ENCODE assay signal across 15 cellular contexts in genomic region chr14:101709962-101710891, GRCh38. TPM values are rescaled to one million over a fixed set of nuclear protein-coding genes. Genes with fewer than 3 reads are reported as not detected.
DNase-seq lines count a peak whose midpoint lies in the region; ATAC-seq and TF ChIP-seq lines count a peak whose summit lies in the region.
"Had no signal": no experiment of that assay in that cellular context is flagged by ENCODE, and none has a peak within 500 bp of the region (broad histone marks: within the 10 kb centered on the region; RNA-seq: fewer than 3 reads in every experiment).

No MANE protein-coding gene starts in this region.

- no peak overlapping the region for H3K4me3 Mint-ChIP-seq in CD8-positive, alpha-beta T cell
- H3K4me3 Mint-ChIP-seq: IgD-negative memory B cell had no signal

- H3K4me1 ChIP-seq in CD8-positive, alpha-beta T cell (ENCODE audit: insufficient read depth, low read length) = peaks cover 46% of the 10 kb centered on the region
- H3K4me1 ChIP-seq in colonic mucosa (peaks cover 14% of the 10 kb centered on the region), OCI-LY7 (ENCODE audit: insufficient read depth, low read length, poor library complexity, severe bottlenecking) (peaks cover 6% of the 10 kb centered on the region), foreskin keratinocyte (no peaks in the 10 kb centered on the region)

- intact Hi-C loops in CD8-positive, alpha-beta T cell (cut with DNase I, micrococcal nuclease) = loop anchor here (5.0 to 10.0 kb wide), 7 partner anchors 167 to 605 kb away; partner anchors contain the start of genes DYNC1H1 (in 1 of the 2), MOK (in 1 of the 2) and ZNF839 (in 1 of the 2)
- intact Hi-C loops in colonic mucosa (cut with DNase I) (loop anchor here (5.0 kb wide), 2 partner anchors 247 to 387 kb away; no protein-coding TSS in a partner anchor), OCI-LY7 (cut with micrococcal nuclease; ENCODE audit: unreplicated experiment) (loop anchor here (5.0 kb wide), 1 partner anchor 62 kb away; no protein-coding TSS in a partner anchor)

- no peaks in the 10 kb centered on the region for H3K27me3 Mint-ChIP-seq in CD8-positive, alpha-beta T cell (ENCODE audit: low read depth)

- TF ChIP-seq CTCF in CD8-positive, alpha-beta T cell (IDR thresholded peaks at IDR 0.05) = no peak
- no peak for TF ChIP-seq CTCF in colonic mucosa (IDR thresholded peaks at IDR 0.05)
- TF ChIP-seq CTCF in OCI-LY7 (conservative IDR thresholded peaks at IDR 0.05; ENCODE audit: low read length) = no peak
- no peak for TF ChIP-seq CTCF in foreskin keratinocyte (conservative IDR thresholded peaks at IDR 0.05)

- H3K9ac ChIP-seq in colonic mucosa (ENCODE audit: low read depth in 2 of 2, low read length in 2 of 2) = no peak overlapping the region

- peaks cover 36% of the 10 kb centered on the region for H3K4me1 Mint-ChIP-seq in CD8-positive, alpha-beta T cell (ENCODE audit: low read depth)

- no peaks in the 10 kb centered on the region for H4K20me1 ChIP-seq in OCI-LY7 (ENCODE audit: insufficient read depth, low read length)

- no peaks in the 10 kb centered on the region for H3K36me3 ChIP-seq in CD8-positive, alpha-beta T cell (ENCODE audit: insufficient read depth, low read length)
- no peaks in the 10 kb centered on the region for H3K36me3 ChIP-seq in KOPT-K1 (ENCODE audit: insufficient read depth, low read length)
- no peaks in the 10 kb centered on the region for H3K36me3 ChIP-seq in colonic mucosa
- H3K36me3 ChIP-seq in OCI-LY7 (ENCODE audit: insufficient read depth, low read length) = no peaks in the 10 kb centered on the region
- H3K36me3 ChIP-seq: gastrocnemius medialis had no signal

- POLR2A ChIA-PET in CD8-positive, alpha-beta T cell (lab: Charles Lee) = interaction anchor here (0.6 to 1.1 kb wide), 3 partner anchors 12 to 351 kb away, joined by 3 to 5 read pairs (median 4); no protein-coding TSS in a partner anchor
- POLR2A ChIA-PET in OCI-LY7 (lab: Charles Lee) = interaction anchor here (0.5 kb wide), 1 partner anchor 99 kb away, joined by 8 read pairs; no protein-coding TSS in a partner anchor

- H2AFZ ChIP-seq in OCI-LY7 (ENCODE audit: low read length) = no peak overlapping the region

- H3K27ac ChIP-seq in CD8-positive, alpha-beta T cell (ENCODE audit: low read depth, low read length) = no peak overlapping the region
- H3K27ac ChIP-seq in KOPT-K1 (ENCODE audit: low read depth, low read length, poor library complexity, severe bottlenecking) (peak overlapping the region; percentile 16), colonic mucosa (no peak overlapping the region), OCI-LY7 (ENCODE audit: low read depth, low read length, poor library complexity, severe bottlenecking) (no peak overlapping the region), foreskin keratinocyte (no peak overlapping the region)
- H3K27ac ChIP-seq: gastrocnemius medialis had no signal

- H3K27ac Mint-ChIP-seq in CD8-positive, alpha-beta T cell = peak overlapping the region; percentile 82

- H3K79me2 ChIP-seq in OCI-LY7 (ENCODE audit: insufficient read depth, low read depth, low read length) = no peaks in the 10 kb centered on the region

- H3K9me3 Mint-ChIP-seq in CD8-positive, alpha-beta T cell = no peaks in the 10 kb centered on the region

- no TSS peak for BruUV-seq in OCI-LY7 (replicated peaks; lab: Mats Ljungman, UMichigan)

- CTCF ChIA-PET in CD8-positive, alpha-beta T cell (lab: Charles Lee) = interaction anchor here (0.9 to 1.4 kb wide), 5 partner anchors 8 to 190 kb away, joined by 3 to 4 read pairs (median 3); no protein-coding TSS in a partner anchor
- CTCF ChIA-PET in OCI-LY7 (lab: Charles Lee; ENCODE audit: unreplicated experiment) = no interaction called here

- H3K9me2 ChIP-seq in OCI-LY7 (ENCODE audit: insufficient read depth, low read length) = no peaks in the 10 kb centered on the region

- H3K4me3 ChIP-seq in CD8-positive, alpha-beta T cell (ENCODE audit: low read depth, low read length) = no peak overlapping the region
- H3K4me3 ChIP-seq in colonic mucosa = no peak overlapping the region
- H3K4me3 ChIP-seq in OCI-LY7 (ENCODE audit: low read depth, low read length, poor library complexity, severe bottlenecking) = no peak overlapping the region
- H3K4me3 ChIP-seq: gastrocnemius medialis had no signal

- H3K9me3 ChIP-seq in CD8-positive, alpha-beta T cell (ENCODE audit: low read length) = no peaks in the 10 kb centered on the region
- H3K9me3 ChIP-seq in KOPT-K1 (ENCODE audit: insufficient read depth, low read length, poor library complexity, severe bottlenecking) (peaks cover 8% of the 10 kb centered on the region), colonic mucosa (no peaks in the 10 kb centered on the region), OCI-LY7 (ENCODE audit: low read length) (no peaks in the 10 kb centered on the region)
- H3K9me3 ChIP-seq: gastrocnemius medialis had no signal

- H3K4me2 ChIP-seq in OCI-LY7 (ENCODE audit: low read length) = no peak overlapping the region

- H3K27me3 ChIP-seq in CD8-positive, alpha-beta T cell (ENCODE audit: insufficient read depth, low read length) = no peaks in the 10 kb centered on the region
- H3K27me3 ChIP-seq in colonic mucosa (no peaks in the 10 kb centered on the region), foreskin keratinocyte (peaks cover 9% of the 10 kb centered on the region)

- DNase-seq in CD8-positive, alpha-beta T cell = peak in 1 of 7 experiments; percentile 45
- DNase-seq in colonic mucosa (peak; percentile 45), mesenteric fat pad (ENCODE audit: low spot score) (peak; percentile 60), OCI-LY7 (ENCODE audit: low spot score) (no peak), foreskin keratinocyte (no peak)
- DNase-seq: activated T-cell treated with anti-CD3 and anti-CD28 coated beads for 4 hours, caudate nucleus, DND-41, gastrocnemius medialis, NCI-H1105 treated with DMSO at 0.1 percent for 48 hours, NCI-H345 had no signal

- no peaks in the 10 kb centered on the region for H3K36me3 Mint-ChIP-seq in CD8-positive, alpha-beta T cell
- H3K36me3 Mint-ChIP-seq: IgD-negative memory B cell had no signal

- ATAC-seq in CD8-positive, alpha-beta T cell = no peak
- ATAC-seq in GM18517 (IDR thresholded peaks at IDR 0.05; ENCODE audit: unreplicated experiment) = no peak
- no peak for ATAC-seq in GM18909 (IDR thresholded peaks at IDR 0.05; ENCODE audit: poor library complexity, unreplicated experiment)
- no peak for ATAC-seq in foreskin keratinocyte
- ATAC-seq: gastrocnemius medialis had no signal

RNA-seq across cellular contexts. Expression of gene PPP2R5C, which starts 51.3 kb away (rescaled TPM):
- total RNA-seq in CD8-positive, alpha-beta T cell = 100 to 1,000 TPM; 557 to 560 TPM
- total RNA-seq in colonic mucosa (100 to 1,000 TPM; 146 to 153 TPM), mesenteric fat pad (124 TPM), OCI-LY7 (2022) (236 and 264 TPM in 2 replicates), foreskin keratinocyte (74.5 and 77.0 TPM in 2 replicates)
- 134 and 161 TPM in 2 replicates for total RNA-seq in OCI-LY7 (2014; rRNA removed; shearing (Covaris generic))
- 51.8 and 54.7 TPM in 2 replicates for polyA plus RNA-seq in foreskin keratinocyte

Comparison
In these comparisons a context has a peak if more than half of its experiments do, and no peak if none do; other contexts are left out.
1. DNase-seq: peak in colonic mucosa (single experiment) and mesenteric fat pad (single experiment); none in OCI-LY7 (single experiment) and foreskin keratinocyte (0 of 2).